In the genomic region with DNA sequence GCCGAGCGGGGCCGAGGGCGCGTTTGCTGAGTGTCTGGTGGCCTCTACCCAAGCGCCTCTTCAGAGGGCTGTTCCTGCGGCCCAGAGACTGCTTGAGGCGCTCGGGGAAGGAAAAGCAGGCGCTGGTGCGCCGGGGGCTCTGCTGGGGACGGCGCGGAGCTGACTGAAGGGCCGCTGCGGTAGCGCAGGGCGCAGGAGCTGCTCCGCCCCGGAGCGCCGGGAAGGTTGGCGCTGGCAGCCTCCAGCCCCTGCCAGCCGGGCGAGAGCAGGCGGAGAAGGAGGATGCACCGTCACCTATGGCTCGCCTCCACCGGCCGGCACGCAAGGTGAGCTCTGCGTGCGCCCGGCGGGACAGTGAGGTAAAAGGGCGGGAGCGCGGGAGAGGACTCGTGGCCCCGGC, we compare ENCODE assay signal across 3 cellular contexts. TPM values are rescaled to one million over a fixed set of nuclear protein-coding genes. Genes with fewer than 3 reads are reported as not detected.
"Had no signal": no experiment of that assay in that cellular context is flagged by ENCODE, and none has a peak within 500 bp of the region (broad histone marks: within the 10 kb centered on the region; RNA-seq: fewer than 3 reads in every experiment).

No MANE protein-coding gene starts in this region.

RNA-seq across cellular contexts. Expression of a gene that starts 11.2 kb away (rescaled TPM):
- total RNA-seq: LHCN-M2, M059J, MCF 10A had no signal
